In genomic region chr12:108122072-108122471, GRCh38 we compare ENCODE assay signal across 28 cellular contexts.
"Had no signal": no experiment of that assay in that cellular context is flagged by ENCODE, and none has a peak within 500 bp of the region (broad histone marks: within the 10 kb centered on the region; RNA-seq: fewer than 3 reads in every experiment).

No MANE protein-coding gene starts in this region.

- H3K27ac ChIP-seq: stomach, suprapubic skin, testis, thoracic aorta, thyroid gland, tibial nerve, transverse colon, upper lobe of left lung, upper lobe of right lung, vagina had no signal

- H3K27me3 ChIP-seq: testis, thyroid gland, upper lobe of left lung, uterus, vagina had no signal

- H3K4me1 ChIP-seq: testis, upper lobe of left lung, upper lobe of right lung, uterus, vagina had no signal

- H3K4me1 Mint-ChIP-seq: stimulated activated naive CD8-positive, alpha-beta T cell treated with anti-CD3 and anti-CD28 coated beads, Interleukin-15, amount 100 ng/mL, for 72 hours had no signal

- FAIRE-seq: urothelium cell line had no signal

- ATAC-seq: stimulated activated effector memory CD8-positive, alpha-beta T cell treated with anti-CD3 and anti-CD28 coated beads, Interleukin-12 subunit alpha, Interleukin-12 subunit beta, amount 100 ng/mL, for 72 hours; stimulated activated memory B cell treated with anti-CD40 and anti-IgM and Interleukin-4, amounts not matched to agents 10 μg/mL and 1 μg/mL and 100 μg/mL, for 72 hours; stimulated activated naive B cell treated with anti-CD40 and anti-IgM and Interleukin-4, amounts not matched to agents 10 μg/mL and 1 μg/mL and 100 μg/mL, for 72 hours; stimulated activated naive CD8-positive, alpha-beta T cell treated with anti-CD3 and anti-CD28 coated beads, Interleukin-15, amount 100 ng/mL, for 72 hours; stimulated activated naive CD8-positive, alpha-beta T cell treated with anti-CD3 and anti-CD28 coated beads, Interleukin-15, Interleukin-2, amounts not matched to agents 100 U/mL and 50 U/mL, for 24 hours; upper lobe of right lung had no signal

- H3K4me3 Mint-ChIP-seq: stimulated activated effector memory CD8-positive, alpha-beta T cell treated with anti-CD3 and anti-CD28 coated beads, Interleukin-12 subunit alpha, Interleukin-12 subunit beta, amount 100 ng/mL, for 72 hours; stimulated activated memory B cell treated with anti-CD40 and anti-IgM and Interleukin-4, amounts not matched to agents 10 μg/mL and 1 μg/mL and 100 μg/mL, for 72 hours; stimulated activated naive B cell treated with anti-CD40 and anti-IgM and Interleukin-4, amounts not matched to agents 10 μg/mL and 1 μg/mL and 100 μg/mL, for 72 hours; stimulated activated naive CD8-positive, alpha-beta T cell treated with anti-CD3 and anti-CD28 coated beads, Interleukin-15, amount 100 ng/mL, for 72 hours; stimulated activated naive CD8-positive, alpha-beta T cell treated with anti-CD3 and anti-CD28 coated beads, Interleukin-15, Interleukin-2, amounts not matched to agents 100 ng/mL and 50 ng/mL, for 24 hours; type B pancreatic cell had no signal

- H3K36me3 ChIP-seq: stomach, suprapubic skin, thoracic aorta, thyroid gland, tibial artery, tibial nerve, transverse colon, upper lobe of left lung, upper lobe of right lung, uterus, vagina had no signal

- H3K4me3 ChIP-seq: stomach, suprapubic skin, testis, thoracic aorta, thyroid gland, tibial artery, tibial nerve, transverse colon, upper lobe of left lung, upper lobe of right lung, uterus, vagina had no signal

- H3K36me3 Mint-ChIP-seq: stimulated activated effector memory CD8-positive, alpha-beta T cell treated with anti-CD3 and anti-CD28 coated beads, Interleukin-12 subunit alpha, Interleukin-12 subunit beta, amount 100 ng/mL, for 72 hours; stimulated activated memory B cell treated with anti-CD40 and anti-IgM and Interleukin-4, amounts not matched to agents 10 μg/mL and 1 μg/mL and 100 μg/mL, for 72 hours; stimulated activated naive B cell treated with anti-CD40 and anti-IgM and Interleukin-4, amounts not matched to agents 10 μg/mL and 1 μg/mL and 100 μg/mL, for 72 hours; type B pancreatic cell had no signal

- H3K9me3 ChIP-seq: suprapubic skin, testis, thoracic aorta, thyroid gland, tibial artery, transverse colon, upper lobe of left lung, upper lobe of right lung, uterus, vagina had no signal

- DNase-seq: stimulated activated CD4-positive, alpha-beta T cell treated with anti-CD3 and anti-CD28 coated beads, Interleukin-2, amount 100 ng/mL, for 48 hours; stimulated activated CD4-positive, alpha-beta T cell treated with anti-CD3 and anti-CD28 coated beads, Interleukin-4, amount 100 ng/mL, for 1 hour; stimulated activated CD4-positive, alpha-beta T cell treated with anti-CD3 and anti-CD28 coated beads, Interleukin-4, amount 100 ng/mL, for 24 hours; stimulated activated CD4-positive, alpha-beta T cell treated with anti-CD3 and anti-CD28 coated beads, Interleukin-4, amount 100 ng/mL, for 4 hours; stimulated activated CD8-positive, alpha-beta memory T cell treated with anti-CD3 and anti-CD28 coated beads, Interleukin-4, amount 100 ng/mL, for 48 hours; stimulated activated naive B cell treated with anti-CD40 and anti-IgM and Interleukin-4, amounts not matched to agents 10 μg/mL and 1 μg/mL and 100 μg/mL, for 72 hours; stimulated activated naive CD4-positive, alpha-beta T cell; stimulated activated naive CD4-positive, alpha-beta T cell treated with Interleukin-2 at 50 U/mL for 16 hours; stimulated activated naive CD8-positive, alpha-beta T cell treated with anti-CD3 and anti-CD28 coated beads, Interleukin-15, amount 100 ng/mL, for 72 hours; stimulated activated naive CD8-positive, alpha-beta T cell treated with anti-CD3 and anti-CD28 coated beads, Interleukin-15, Interleukin-2, amounts not matched to agents 100 U/mL and 50 U/mL, for 24 hours; stomach; testis; thyroid gland; transverse colon; trophoblast cell; upper lobe of left lung; upper lobe of right lung; uterus had no signal

- H3K27ac Mint-ChIP-seq: stimulated activated effector memory CD8-positive, alpha-beta T cell treated with anti-CD3 and anti-CD28 coated beads, Interleukin-12 subunit alpha, Interleukin-12 subunit beta, amount 100 ng/mL, for 72 hours; stimulated activated memory B cell treated with anti-CD40 and anti-IgM and Interleukin-4, amounts not matched to agents 10 μg/mL and 1 μg/mL and 100 μg/mL, for 72 hours; stimulated activated naive B cell treated with anti-CD40 and anti-IgM and Interleukin-4, amounts not matched to agents 10 μg/mL and 1 μg/mL and 100 μg/mL, for 72 hours; stimulated activated naive CD8-positive, alpha-beta T cell treated with anti-CD3 and anti-CD28 coated beads, Interleukin-15, amount 100 ng/mL, for 72 hours; stimulated activated naive CD8-positive, alpha-beta T cell treated with anti-CD3 and anti-CD28 coated beads, Interleukin-15, Interleukin-2, amounts not matched to agents 100 ng/mL and 50 ng/mL, for 24 hours; type B pancreatic cell had no signal

- H3K9me3 Mint-ChIP-seq: stimulated activated effector memory CD8-positive, alpha-beta T cell treated with anti-CD3 and anti-CD28 coated beads, Interleukin-12 subunit alpha, Interleukin-12 subunit beta, amount 100 ng/mL, for 72 hours; stimulated activated naive CD8-positive, alpha-beta T cell treated with anti-CD3 and anti-CD28 coated beads, Interleukin-15, Interleukin-2, amounts not matched to agents 100 ng/mL and 50 ng/mL, for 24 hours; type B pancreatic cell had no signal
